8 cellular contexts compared by ENCODE assay signal in genomic region chr3:101809178-101810022, GRCh38. TPM values are rescaled to one million over a fixed set of nuclear protein-coding genes. Genes with fewer than 3 reads are reported as not detected.
DNase-seq lines count a peak whose midpoint lies in the region; FAIRE-seq and TF ChIP-seq lines count a peak whose summit lies in the region.

No MANE protein-coding gene starts in this region.

- no peak overlapping the region for H3K23ac ChIP-seq in mesendoderm (ENCODE audit: low read length)

- in situ Hi-C loops in ACHN (cut with HindIII; ENCODE audit: low pct_ligation_motif_present, low pct_unique_long_range_greater_than_20kb, low sequenced_read_pairs): loop anchor here (25.0 kb wide), 1 partner anchor 428 kb away; no protein-coding TSS in a partner anchor

- no peaks in the 10 kb centered on the region for H3K4me1 ChIP-seq in mesendoderm (ENCODE audit: control insufficient read depth, low read depth, low read length)
- H3K4me1 ChIP-seq in vagina: peaks cover 16% of the 10 kb centered on the region

- no peaks in the 10 kb centered on the region for H3K27me3 Mint-ChIP-seq in IgD-negative memory B cell

- no peak overlapping the region for H3K4me2 ChIP-seq in mesendoderm (ENCODE audit: low read length)

- no peak for TF ChIP-seq POLR2A in vagina (IDR thresholded peaks at IDR 0.05)

- H3K4ac ChIP-seq in mesendoderm (ENCODE audit: low read depth, low read length): no peak overlapping the region

- no peak overlapping the region for H4K5ac ChIP-seq in mesendoderm (ENCODE audit: low read length)

- H3K79me2 ChIP-seq in mesendoderm (ENCODE audit: control insufficient read depth, insufficient read depth, low read length): no peaks in the 10 kb centered on the region

- no peak overlapping the region for H3K56ac ChIP-seq in mesendoderm (ENCODE audit: low read length)

- H3K36me3 Mint-ChIP-seq in IgD-negative memory B cell: peaks cover 5% of the 10 kb centered on the region

- intact Hi-C loops in vagina (cut with DNase I): loop anchor here (5.0 kb wide), 2 partner anchors 418 to 728 kb away; no protein-coding TSS in a partner anchor

- peaks cover 11 to 26% (median 23%) of the 10 kb centered on the region in 3 donors for H3K4me1 Mint-ChIP-seq in IgD-negative memory B cell

- DNase-seq in ACHN (peak; percentile 59), SKM-1 (lab: John Stamatoyannopoulos, UW; ENCODE audit: unreplicated experiment) (peak; percentile 53), dermis microvascular lymphatic vessel endothelial cell (ENCODE audit: low read depth in 2 of 2) (peak; percentile 47 to 70), mesendoderm (peak; percentile 44), vagina (ENCODE audit: extremely low spot score in 2 of 2) (no peak), middle frontal gyrus (ENCODE audit: extremely low spot score, low spot score) (no peak)

- no peaks in the 10 kb centered on the region for H3K79me1 ChIP-seq in mesendoderm (ENCODE audit: low read length)

- H2BK15ac ChIP-seq in mesendoderm (replicated peaks; ENCODE audit: low read depth): no peak overlapping the region

- no peak overlapping the region for H2AK5ac ChIP-seq in mesendoderm (ENCODE audit: low read length)

- H2BK120ac ChIP-seq in mesendoderm (ENCODE audit: low read depth, low read length): no peak overlapping the region

- H2BK5ac ChIP-seq in mesendoderm (ENCODE audit: low read length): no peak overlapping the region

- H3K36me3 ChIP-seq in mesendoderm (ENCODE audit: control insufficient read depth, insufficient read depth, low read length): no peaks in the 10 kb centered on the region
- no peaks in the 10 kb centered on the region for H3K36me3 ChIP-seq in vagina

- H3K4me3 ChIP-seq in mesendoderm (ENCODE audit: low read length) (no peak overlapping the region), vagina (no peak overlapping the region)

- H3K9me3 Mint-ChIP-seq in IgD-negative memory B cell: no peaks in the 10 kb centered on the region

- no peak overlapping the region for H3K9ac ChIP-seq in mesendoderm (ENCODE audit: low read length)

- peak; percentile 80 for FAIRE-seq in G401.6 (lab: Jason Lieb, UNC)

- no peaks in the 10 kb centered on the region for H3K9me3 ChIP-seq in vagina

- no peak overlapping the region for H4K8ac ChIP-seq in mesendoderm (ENCODE audit: low read depth, low read length)

- H3K27ac ChIP-seq in mesendoderm (ENCODE audit: low read depth, low read length) (no peak overlapping the region), vagina (peak overlapping the region; percentile 53)

- H3K18ac ChIP-seq in mesendoderm (ENCODE audit: low read length): no peak overlapping the region

- H3K27me3 ChIP-seq in mesendoderm (ENCODE audit: insufficient read depth, low read length, poor library complexity): no peaks in the 10 kb centered on the region
- no peaks in the 10 kb centered on the region for H3K27me3 ChIP-seq in vagina

- peak overlapping the region in 2 of 3 donors; percentile 39 to 76 for H3K27ac Mint-ChIP-seq in IgD-negative memory B cell

- H3K4me3 Mint-ChIP-seq in IgD-negative memory B cell: no peak overlapping the region

- TF ChIP-seq CTCF in vagina (IDR thresholded peaks at IDR 0.05): peak; percentile 41 to 78 (median 76)

RNA-seq across cellular contexts. Expression of gene NXPE3, which starts 30.4 kb away (rescaled TPM):
- polyA plus RNA-seq in IgD-negative memory B cell: 30.4 TPM
- 3.9 and 8.0 TPM in 2 replicates for total RNA-seq in dermis microvascular lymphatic vessel endothelial cell
- polyA plus RNA-seq in mesendoderm (2013, experiment 1 of 2): 11.3 TPM
- polyA plus RNA-seq in mesendoderm (2013, experiment 2 of 2): 10.8 TPM
- 13.3 TPM for total RNA-seq in vagina

RNA-seq across cellular contexts. Expression of gene NFKBIZ, which starts 39.9 kb away (rescaled TPM):
- polyA plus RNA-seq in IgD-negative memory B cell: 10.1 TPM
- total RNA-seq in dermis microvascular lymphatic vessel endothelial cell (6.8 and 7.2 TPM in 2 replicates), vagina (136 TPM)
- 4.8 TPM for polyA plus RNA-seq in mesendoderm (2013, experiment 1 of 2)
- 5.4 TPM for polyA plus RNA-seq in mesendoderm (2013, experiment 2 of 2)

Comparison
In these comparisons a context has a peak if more than half of its experiments do, and no peak if none do; other contexts are left out.
1. DNase-seq: peak in ACHN (single experiment), SKM-1 (single experiment), dermis microvascular lymphatic vessel endothelial cell (2 of 2) and mesendoderm (single experiment); none in vagina (0 of 2) and middle frontal gyrus (single experiment).
2. RNA of gene NFKBIZ, which starts 39.9 kb away (total RNA-seq): 136 TPM in vagina (single experiment); 6.8 to 7.2 TPM in dermis microvascular lymphatic vessel endothelial cell; every median in the first group is over 10 times any median in the second.